8 cellular contexts compared by ENCODE assay signal in the genomic region with DNA sequence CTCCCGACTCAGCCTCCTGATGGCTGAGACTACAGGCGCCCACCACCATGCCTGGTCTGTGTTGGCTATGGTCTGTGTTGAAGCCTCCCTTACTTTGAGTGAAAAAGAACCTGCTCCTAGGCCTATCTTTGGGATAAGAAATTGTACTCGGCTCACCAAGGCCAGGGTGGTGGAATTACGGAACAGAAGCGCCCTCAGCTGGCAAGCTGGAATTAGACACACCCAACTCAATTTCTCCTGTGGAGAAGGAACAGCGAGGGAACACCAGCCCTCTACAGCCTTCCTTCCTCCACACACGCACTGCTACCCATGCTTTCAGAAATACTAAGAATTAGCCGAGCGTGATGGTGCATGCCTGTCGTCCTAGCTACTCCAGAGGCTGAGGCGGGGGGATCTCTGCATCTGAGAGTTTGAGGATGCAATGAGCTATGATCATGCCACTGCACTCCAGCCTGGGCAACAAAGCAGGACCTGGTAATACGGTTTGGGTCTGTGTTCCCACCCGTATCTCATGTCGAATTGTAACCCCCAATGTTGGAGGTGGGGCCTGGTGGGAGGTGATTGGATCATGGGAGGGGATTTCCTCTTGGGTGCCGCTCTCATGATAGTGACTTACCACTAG. TPM values are rescaled to one million over a fixed set of nuclear protein-coding genes. Genes with fewer than 3 reads are reported as not detected.
DNase-seq lines count a peak whose midpoint lies in the region; ATAC-seq, FAIRE-seq and TF ChIP-seq lines count a peak whose summit lies in the region.

No MANE protein-coding gene starts in this region.

- peak; percentile 63 for TF ChIP-seq RAD21 in GM12878 (IDR thresholded peaks at IDR 0.05; ENCODE audit: insufficient read depth, low read depth, low read length)

- H3K9ac ChIP-seq in GM12878 (ENCODE audit: control insufficient read depth, insufficient read depth, low read length) = no peak overlapping the region

- no peaks in the 10 kb centered on the region for H4K20me1 ChIP-seq in GM12878 (ENCODE audit: control insufficient read depth, insufficient read depth)

- TF ChIP-seq CTCF in cardiac muscle cell (IDR thresholded peaks at IDR 0.05; ENCODE audit: low read depth, low read length) (peak; percentile 50), GM12878 (IDR thresholded peaks at IDR 0.05 in 2 of 3, conservative IDR thresholded peaks at IDR 0.05 in 1 of 3; ENCODE audit: control insufficient read depth in 2 of 3, extremely low read depth in 1 of 3, insufficient read depth in 1 of 3, low read depth in 3 of 3, low read length in 3 of 3) (peak; percentile 41 to 65 (median 52); a peak in 5 of 6 replicates)

- SMC1A ChIA-PET in GM12878 (lab: Charles Lee; ENCODE audit: uncharacterized antibody, unreplicated experiment) = interaction anchor here (0.9 to 1.9 kb wide), 3 partner anchors 93 to 454 kb away, joined by 3 to 7 read pairs (median 4); no protein-coding TSS in a partner anchor

- H3K36me3 ChIP-seq in cardiac muscle cell = no peaks in the 10 kb centered on the region
- H3K36me3 ChIP-seq in GM12878 (ENCODE audit: control insufficient read depth in 2 of 2, insufficient read depth in 2 of 2, low read length in 1 of 2) = no peaks in the 10 kb centered on the region

- POLR2A ChIA-PET in GM12878 (lab: Charles Lee) = no interaction called here

- no peak for FAIRE-seq in GM12878 (lab: Jason Lieb, UNC)

- H3K4me1 ChIP-seq in cardiac muscle cell (ENCODE audit: low read depth) = no peaks in the 10 kb centered on the region
- no peaks in the 10 kb centered on the region; the same call in 1 of the 2 replicates for H3K4me1 ChIP-seq in GM12878 (ENCODE audit: control insufficient read depth, insufficient read depth, low read length)

- H3K27ac ChIP-seq in cardiac muscle cell = no peak overlapping the region
- H3K27ac ChIP-seq in GM12878 (ENCODE audit: control insufficient read depth, insufficient read depth) = no peak overlapping the region

- H2AFZ ChIP-seq in GM12878 (ENCODE audit: control insufficient read depth, low read depth, low read length) = no peak overlapping the region

- WGBS in GM12878 (ENCODE audit: insufficient coverage, insufficient replicate concordance, low lambda C conversion rate, missing lambda C conversion rate) = 9% methylated on average over 15 of the region's 15 CpGs

- no peak for TF ChIP-seq POLR2A in GM12878 (IDR thresholded peaks at IDR 0.05; ENCODE audit: low read depth, low read length)

- CTCF ChIA-PET in GM12878 (lab: Yijun Ruan, JAX) = interaction anchor here (0.5 to 1.8 kb wide), 13 partner anchors 139 to 1321 kb away, joined by 3 to 11 read pairs (median 4); a partner anchor contains a TSS

- H3K79me2 ChIP-seq in GM12878 (ENCODE audit: control insufficient read depth, insufficient read depth, low read length) = no peaks in the 10 kb centered on the region

- no TSS peak for BruUV-seq in GM12878 (replicated peaks; lab: Mats Ljungman, UMichigan)

- no peak for TF ChIP-seq EP300 in GM12878 (IDR thresholded peaks at IDR 0.05; ENCODE audit: borderline replicate concordance in 1 of 2, control insufficient read depth in 1 of 2, low read depth in 2 of 2, low read length in 2 of 2)

- H3K4me2 ChIP-seq in GM12878 (ENCODE audit: control insufficient read depth, insufficient read depth) = no peak overlapping the region

- H3K9me3 ChIP-seq in cardiac muscle cell (ENCODE audit: low read depth) (no peaks in the 10 kb centered on the region), GM12878 (replicated peaks; ENCODE audit: control insufficient read depth, insufficient read depth, low read length) (no peaks in the 10 kb centered on the region)

- RAD21 ChIA-PET in GM12878 (lab: Charles Lee; ENCODE audit: unreplicated experiment) = interaction anchor here (0.9 to 1.5 kb wide), 4 partner anchors 243 to 457 kb away, joined by 3 to 5 read pairs (median 4); a partner anchor contains a TSS

- H3K4me3 ChIP-seq in cardiac muscle cell (no peak overlapping the region), GM12878 (no peak overlapping the region)

- intact Hi-C loops in Right ventricle myocardium inferior (cut with DNase I) (no loop called here), GM12878 (cut with micrococcal nuclease; ENCODE audit: unreplicated experiment) (no loop called here)

- ATAC-seq in Right ventricle myocardium inferior (no peak), GM12878 (peak; percentile 71)

- DNase-seq in cardiac muscle cell (ENCODE audit: low read depth in 1 of 2, low spot score in 1 of 2) (peak; percentile 39 to 65), Right ventricle myocardium inferior (ENCODE audit: missing footprints) (no peak), NCI-H146 treated with DMSO at 0.1 percent for 48 hours (lab: John Stamatoyannopoulos, UW; ENCODE audit: unreplicated experiment) (peak; percentile 34), GM12878 (ENCODE audit: low read depth, low spot score) (no peak), middle frontal gyrus (ENCODE audit: extremely low spot score, low spot score) (peak; percentile 56), amniotic stem cell (lab: John Stamatoyannopoulos, UW) (no peak), T1000 (lab: John Stamatoyannopoulos, UW) (no peak)
- no peak for DNase-seq in activated CD4-positive, CD25-positive, alpha-beta regulatory T cell treated with anti-CD3 and anti-CD28 coated beads, Interleukin-2, amount 50 U/mL, for 72 hours

- in situ Hi-C loops in GM12878 (cut with MboI) = loop anchor here (5.0 kb wide), 1 partner anchor 87 kb away; no protein-coding TSS in a partner anchor

- peaks cover under 1% of the 10 kb centered on the region for H3K27me3 ChIP-seq in cardiac muscle cell
- no peaks in the 10 kb centered on the region for H3K27me3 ChIP-seq in GM12878 (replicated peaks in 1 of 2; ENCODE audit: control insufficient read depth in 2 of 2, insufficient read depth in 2 of 2, low read length in 1 of 2)

TF ChIP-seq in GM12878, 131 proteins besides CTCF, POLR2A, EP300 and RAD21:
- peak; percentile 44; the same call in 1 of the 2 replicates for TF ChIP-seq SMC3 (IDR thresholded peaks at IDR 0.05; ENCODE audit: borderline replicate concordance, low read length)
- no peak for TF ChIP-seq CREB1 (IDR thresholded peaks at IDR 0.05; ENCODE audit: low read depth)

RNA-seq across cellular contexts. Expression of a gene that starts 40.1 kb away (rescaled TPM):
- total RNA-seq in cardiac muscle cell = 79.3 and 145 TPM in 2 replicates
- polyA plus RNA-seq in cardiac muscle cell = 82.5 and 116 TPM in 2 replicates
- 23.5 TPM for total RNA-seq in Right ventricle myocardium inferior
- total RNA-seq in GM12878 (2013; cell fraction: nucleolus; rRNA removed) = 336 and 342 TPM in 2 replicates
- 20.1 and 20.6 TPM in 2 replicates for total RNA-seq in GM12878 (2014; rRNA removed)
- 40.7 and 42.2 TPM in 2 replicates for total RNA-seq in GM12878 (2014; rRNA removed; fragmentation: Illumina TruSeq; extraction: Trizol)
- total RNA-seq in GM12878 (2021) = 54.0 and 57.3 TPM in 2 replicates
- polyA plus RNA-seq in GM12878 (2011; ENCODE audit: low read depth) = 37.2 TPM
- 80.2 and 118 TPM in 2 replicates for polyA plus RNA-seq in GM12878 (2011; rRNA removed)
- polyA plus RNA-seq in GM12878 (2011; cell fraction: cytosol; rRNA removed) = 22.2 and 28.0 TPM in 2 replicates
- 96.8 and 101 TPM in 2 replicates for polyA plus RNA-seq in GM12878 (2011; cell fraction: nucleus; rRNA removed)
- 49.1 and 59.3 TPM in 2 replicates for polyA plus RNA-seq in GM12878 (2012)
- polyA plus RNA-seq in GM12878 (2014; fragmentation: Illumina TruSeq; extraction: Trizol) = 65.5 and 78.0 TPM in 2 replicates
- polyA plus RNA-seq in GM12878 (2014; fragmentation: Nextera tagmentation; extraction: Ambion mirVana) = 10 to 100 TPM; 16.9 to 23.4 TPM
- 30.5 and 41.1 TPM in 2 replicates for polyA plus RNA-seq in GM12878 (2014; rRNA removed)
- 10 to 100 TPM; 29.4 to 32.4 TPM for polyA plus RNA-seq in GM12878 (2016; fragmentation: Nextera tagmentation; extraction: Ambion mirVana)
- polyA minus RNA-seq in GM12878 (2011; rRNA and poly(A)+ RNA removed) = 63.2 and 83.5 TPM in 2 replicates
- polyA minus RNA-seq in GM12878 (2011; cell fraction: cytosol; rRNA and poly(A)+ RNA removed) = 17.5 and 19.1 TPM in 2 replicates
- 91.2 and 130 TPM in 2 replicates for polyA minus RNA-seq in GM12878 (2011; cell fraction: nucleus; rRNA and poly(A)+ RNA removed)

Comparison
In these comparisons a context has a peak if more than half of its experiments do, and no peak if none do; other contexts are left out.
1. DNase-seq: peak in cardiac muscle cell (2 of 2), NCI-H146 treated with DMSO at 0.1 percent for 48 hours (single experiment) and middle frontal gyrus (single experiment); none in Right ventricle myocardium inferior (single experiment), GM12878 (single experiment), activated CD4-positive, CD25-positive, alpha-beta regulatory T cell treated with anti-CD3 and anti-CD28 coated beads, Interleukin-2, amount 50 U/mL, for 72 hours (single experiment), amniotic stem cell (single experiment) and T1000 (single experiment).